23 cellular contexts compared by ENCODE assay signal in the genomic region with DNA sequence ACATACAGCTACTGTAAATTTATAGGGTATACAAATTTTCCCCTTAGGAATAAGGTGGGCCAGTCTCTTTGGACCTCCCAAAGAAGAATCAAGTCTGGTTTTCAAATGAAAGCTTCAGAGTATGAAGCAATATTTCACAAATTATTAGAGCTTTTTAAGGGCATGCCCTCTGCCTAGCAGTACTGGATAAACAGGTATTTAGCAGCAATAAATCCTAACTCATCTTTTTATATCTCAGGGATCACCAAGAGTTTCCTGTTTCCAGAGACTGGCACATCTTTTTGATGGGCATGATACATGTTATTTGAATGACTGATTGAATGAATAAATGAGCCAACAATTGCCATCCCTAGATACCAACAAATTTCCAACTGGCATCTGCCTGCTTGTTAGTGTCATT.
"Had no signal": no experiment of that assay in that cellular context is flagged by ENCODE, and none has a peak within 500 bp of the region (broad histone marks: within the 10 kb centered on the region; RNA-seq: fewer than 3 reads in every experiment).

No MANE protein-coding gene starts in this region.

- ATAC-seq: activated CD8-positive, alpha-beta T cell treated with anti-CD3 and anti-CD28 coated beads for 36 hours; activated T-cell treated with anti-CD3 and anti-CD28 coated beads, Interleukin-2, amount 50 U/mL, for 72 hours; activated T-helper 17 cell treated with anti-CD3 and anti-CD28 coated beads, Interleukin-2, amount 50 U/mL, for 72 hours had no signal

- H3K27me3 ChIP-seq: brain microvascular endothelial cell had no signal

- H3K36me3 ChIP-seq: brain microvascular endothelial cell had no signal

- H3K27ac ChIP-seq: brain microvascular endothelial cell had no signal

- DNase-seq: activated CD4-positive, alpha-beta T cell treated with anti-CD3 and anti-CD28 coated beads, Interleukin-2, amount 10 ng/mL, durations not matched to agents 24 days and 14 days; activated CD4-positive, alpha-beta T cell treated with anti-CD3 and anti-CD28 coated beads, Interleukin-2, amount 50 U/mL, for 4 hours; activated CD8-positive, alpha-beta T cell treated with anti-CD3 and anti-CD28 coated beads for 36 hours; activated effector memory CD4-positive, alpha-beta T cell treated with anti-CD3 and anti-CD28 coated beads, Interleukin-2, amount 50 U/mL, for 16 hours; activated naive CD4-positive, alpha-beta T cell; activated naive CD4-positive, alpha-beta T cell treated with anti-CD3 and anti-CD28 coated beads, Interleukin-2, amount 50 U/mL, for 16 hours; activated naive CD8-positive, alpha-beta T cell treated with anti-CD3 and anti-CD28 coated beads, Interleukin-2, amount 10 ng/mL, durations not matched to agents 7 days and 5 days; activated T-cell treated with anti-CD3 and anti-CD28 coated beads, Interleukin-2, amount 50 U/mL, for 1 hour; activated T-cell treated with anti-CD3 and anti-CD28 coated beads, Interleukin-2, amount 50 U/mL, for 72 hours; brain microvascular endothelial cell; central memory CD4-positive, alpha-beta T cell; NCI-H1105; NCI-H1417 treated with DMSO at 0.1 percent for 48 hours; NCI-H187 treated with DMSO at 0.1 percent for 48 hours; NCI-H2081; NCI-H345; NCI-H524 treated with DMSO at 0.1 percent for 48 hours; Right ventricle myocardium superior; SW 1271; T-helper 1 cell; T-helper 2 cell; T-helper 9 cell had no signal
